Comparison of ENCODE assay signal across 8 cellular contexts in the genomic region with DNA sequence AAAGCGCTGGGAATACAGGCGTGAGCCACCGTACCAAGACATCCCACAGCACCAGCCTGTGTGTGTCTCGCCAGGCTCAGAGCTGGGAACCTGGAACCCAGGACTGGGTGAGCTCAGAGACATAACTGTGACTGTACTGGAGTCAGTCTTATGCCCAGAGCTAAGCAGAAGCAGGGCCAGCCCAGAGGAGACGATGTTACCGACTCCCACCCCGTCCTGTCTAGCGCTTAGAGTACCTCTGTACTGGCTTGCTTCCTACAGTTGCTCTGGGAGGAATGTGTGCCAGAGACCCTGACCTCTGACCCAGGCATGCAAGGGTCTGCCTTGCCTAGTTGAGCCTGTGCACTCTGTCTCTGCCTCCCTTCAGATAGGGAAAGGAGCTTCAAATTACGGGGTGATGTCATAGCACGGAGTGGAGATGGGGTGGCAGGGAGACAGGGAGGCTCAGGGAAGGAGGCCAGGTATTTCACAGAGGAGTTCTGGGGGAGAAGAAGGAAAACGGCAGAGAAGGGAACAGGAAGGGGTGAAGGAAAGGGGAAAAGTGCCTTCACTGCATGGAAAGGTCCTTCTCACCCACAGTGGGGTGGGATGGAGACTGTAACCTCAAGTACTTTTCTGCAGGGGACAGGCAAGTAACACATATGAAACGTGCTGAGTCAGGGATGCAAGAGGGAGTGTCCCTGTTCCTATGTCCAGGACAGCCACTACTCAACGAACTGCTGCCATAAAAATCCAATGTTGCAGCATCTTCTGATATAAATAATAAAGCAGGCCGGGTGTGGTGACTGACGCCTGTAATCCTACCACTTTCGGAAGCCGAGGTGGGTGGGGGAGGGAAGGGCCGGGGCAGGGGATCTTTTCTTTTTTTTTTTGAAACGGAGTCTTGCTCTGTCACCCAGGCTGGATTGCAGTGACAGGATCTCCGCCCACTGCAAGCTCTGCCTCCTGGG. TPM values are rescaled to one million over a fixed set of nuclear protein-coding genes. Genes with fewer than 3 reads are reported as not detected.
DNase-seq lines count a peak whose midpoint lies in the region; ATAC-seq and TF ChIP-seq lines count a peak whose summit lies in the region.

No MANE protein-coding gene starts in this region.

- POLR2A ChIA-PET in T-cell (lab: Charles Lee) = no interaction called here

- CTCF ChIA-PET in T-cell (lab: Charles Lee) = no interaction called here

- peak overlapping the region; percentile 48 to 55 for H3K27ac Mint-ChIP-seq in T-cell

- H3K4me1 ChIP-seq in gastroesophageal sphincter = peaks cover 0 to 76% (median 59%) of the 10 kb centered on the region in 3 donors

- no peaks in the 10 kb centered on the region for H3K27me3 ChIP-seq in gastroesophageal sphincter

- H3K4me3 ChIP-seq in gastroesophageal sphincter = no peak overlapping the region

- intact Hi-C loops in sciatic nerve (cut with DNase I) = no loop called here

- no peaks in the 10 kb centered on the region for H3K27me3 Mint-ChIP-seq in T-cell

- DNase-seq in H4 (ENCODE audit: low spot score) (peak; percentile 78), T-cell (no peak), sciatic nerve (ENCODE audit: low spot score) (peak; percentile 60), DMS114 treated with DMSO at 0.1 percent for 48 hours (lab: John Stamatoyannopoulos, UW; ENCODE audit: unreplicated experiment) (no peak), NCI-H1105 treated with DMSO at 0.1 percent for 48 hours (lab: John Stamatoyannopoulos, UW) (no peak), C1 segment of cervical spinal cord (lab: John Stamatoyannopoulos, UW) (no peak)

- peaks cover 0 to 6% of the 10 kb centered on the region in 2 donors for H3K36me3 ChIP-seq in gastroesophageal sphincter

- H3K4me3 Mint-ChIP-seq in T-cell = no peak overlapping the region

- TF ChIP-seq CTCF in gastroesophageal sphincter (IDR thresholded peaks at IDR 0.05) = no peak

- ATAC-seq in T-cell (replicated peaks in 1 of 4) (no peak), gastroesophageal sphincter (peak; percentile 32), sciatic nerve (peak; percentile 25), GM21390 (IDR thresholded peaks at IDR 0.05; ENCODE audit: unreplicated experiment) (no peak)

- no peak for TF ChIP-seq EP300 in gastroesophageal sphincter (IDR thresholded peaks at IDR 0.05)

- H3K9me3 Mint-ChIP-seq in T-cell = no peaks in the 10 kb centered on the region

- peaks cover 30 to 53% (median 42%) of the 10 kb centered on the region in 3 donors for H3K4me1 Mint-ChIP-seq in T-cell

- TF ChIP-seq POLR2A in gastroesophageal sphincter (IDR thresholded peaks at IDR 0.05) = no peak

- WGBS in gastroesophageal sphincter (ENCODE audit: low coverage in 1 of 2), 2 donors = 30 to 31% methylated on average over 9 to 10 of the region's 20 CpGs

- H3K27ac ChIP-seq in gastroesophageal sphincter = peak overlapping the region in 3 of 4 donors; percentile 51 to 69 (median 58)

- H3K36me3 Mint-ChIP-seq in T-cell = no peaks in the 10 kb centered on the region

- H3K9me3 ChIP-seq in gastroesophageal sphincter = no peaks in the 10 kb centered on the region

RNA-seq across cellular contexts. Expression of gene ARMC5, which starts 5.8 kb away (rescaled TPM):
- total RNA-seq in H4 (2014; rRNA removed; shearing (Covaris generic)) = 5.2 and 5.5 TPM in 2 replicates
- total RNA-seq in T-cell = 10 to 100 TPM in 3 of 5 donors, 1 to 10 TPM in 2; 9.3 to 16.6 (median 10.2) TPM
- 10 to 100 TPM in 1 of 4 donors, 1 to 10 TPM in 3; 4.7 to 14.2 (median 8.7) TPM for total RNA-seq in gastroesophageal sphincter
- total RNA-seq in sciatic nerve = 10.0 TPM

RNA-seq across cellular contexts. Expression of gene ZNF843, which starts 10.9 kb away (rescaled TPM):
- 0.08 TPM in 1 of 2 replicates, not detected in the other for total RNA-seq in H4 (2014; rRNA removed; shearing (Covaris generic))
- total RNA-seq in T-cell (under 1 TPM in 4 of 5 donors, not detected in 1; 0.16 to 0.53 (median 0.26) TPM), gastroesophageal sphincter (1 to 10 TPM in 3 of 4 donors, under 1 TPM in 1; 0.62 to 1.6 (median 1.3) TPM), sciatic nerve (1.5 TPM)

RNA-seq across cellular contexts. Expression of gene TGFB1I1, which starts 18.4 kb away (rescaled TPM):
- total RNA-seq in H4 (2014; rRNA removed; shearing (Covaris generic)) = 12.8 and 18.9 TPM in 2 replicates
- 1 to 10 TPM in 1 of 5 donors, under 1 TPM in 4; 0.40 to 1.1 (median 0.72) TPM for total RNA-seq in T-cell
- 100 to 1,000 TPM; 157 to 438 (median 211) TPM for total RNA-seq in gastroesophageal sphincter
- total RNA-seq in sciatic nerve = 66.3 TPM

RNA-seq across cellular contexts. Expression of gene COX6A2, which starts 25.4 kb away (rescaled TPM):
- not detected in 2 replicates for total RNA-seq in H4 (2014; rRNA removed; shearing (Covaris generic))
- not detected for total RNA-seq in T-cell
- not detected for total RNA-seq in gastroesophageal sphincter
- not detected for total RNA-seq in sciatic nerve

RNA-seq across cellular contexts. Expression of gene SLC5A2, which starts 29.4 kb away (rescaled TPM):
- total RNA-seq in H4 (2014; rRNA removed; shearing (Covaris generic)) = not detected in 2 replicates
- 1 to 10 TPM; 2.6 to 4.2 (median 3.2) TPM for total RNA-seq in T-cell
- not detected for total RNA-seq in gastroesophageal sphincter
- total RNA-seq in sciatic nerve = not detected

Comparison
In these comparisons a context has a peak if more than half of its experiments do, and no peak if none do; other contexts are left out.
1. DNase-seq: peak in H4 (single experiment) and sciatic nerve (single experiment); none in T-cell (0 of 34), DMS114 treated with DMSO at 0.1 percent for 48 hours (single experiment), NCI-H1105 treated with DMSO at 0.1 percent for 48 hours (single experiment) and C1 segment of cervical spinal cord (0 of 14).
2. ATAC-seq: peak in gastroesophageal sphincter (single experiment) and sciatic nerve (single experiment); none in T-cell (0 of 4) and GM21390 (single experiment).